ENCODE assay signal across 22 cellular contexts in the genomic region with DNA sequence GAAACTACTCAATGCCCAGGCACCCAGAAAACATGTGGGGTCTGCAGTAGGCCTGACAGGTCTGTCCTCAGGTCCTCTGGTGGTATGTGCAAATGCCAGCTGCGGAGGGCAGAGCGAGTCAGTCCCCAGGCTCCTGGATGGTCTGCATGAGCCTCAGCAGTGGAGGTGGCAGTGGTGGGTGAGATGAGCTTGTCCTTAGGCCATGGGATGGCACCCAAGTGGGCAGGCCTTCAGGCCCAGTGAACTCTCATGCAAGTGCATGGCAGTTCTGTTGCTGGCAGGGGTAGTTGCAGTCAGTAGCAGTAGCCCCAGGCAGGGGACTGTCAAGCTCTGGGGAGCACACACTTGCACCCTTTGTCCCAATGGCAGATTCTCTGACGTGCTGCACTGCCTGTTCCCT.
"Had no signal": no experiment of that assay in that cellular context is flagged by ENCODE, and none has a peak within 500 bp of the region (broad histone marks: within the 10 kb centered on the region; RNA-seq: fewer than 3 reads in every experiment).

No MANE protein-coding gene starts in this region.

- ATAC-seq: HepG2 had no signal

- H3K9me3 ChIP-seq: SJSA1 had no signal

- H3K4me3 ChIP-seq: SJSA1, SK-N-MC had no signal

- H3K36me3 ChIP-seq: SJSA1 had no signal

- H3K27ac ChIP-seq: SJSA1, SK-N-MC had no signal

- DNase-seq: IMR-90, Karpas-422, KG1, MM.1S, NCI-H1092 treated with DMSO at 0.1 percent for 48 hours, NCI-H1436, NCI-H187, NCI-H2029, NCI-H2081 treated with DMSO at 0.1 percent for 48 hours, NCI-H2171, NCI-H226, NCI-H446, NCI-H510A, NCI-H524 treated with DMSO at 0.1 percent for 48 hours, NCI-H69, NCI-H774, Right ventricle myocardium superior, RPMI8226, SIG-M5 had no signal

- H3K4me1 ChIP-seq: SJSA1 had no signal
